Comparison of ENCODE assay signal across 27 cellular contexts in the genomic region with DNA sequence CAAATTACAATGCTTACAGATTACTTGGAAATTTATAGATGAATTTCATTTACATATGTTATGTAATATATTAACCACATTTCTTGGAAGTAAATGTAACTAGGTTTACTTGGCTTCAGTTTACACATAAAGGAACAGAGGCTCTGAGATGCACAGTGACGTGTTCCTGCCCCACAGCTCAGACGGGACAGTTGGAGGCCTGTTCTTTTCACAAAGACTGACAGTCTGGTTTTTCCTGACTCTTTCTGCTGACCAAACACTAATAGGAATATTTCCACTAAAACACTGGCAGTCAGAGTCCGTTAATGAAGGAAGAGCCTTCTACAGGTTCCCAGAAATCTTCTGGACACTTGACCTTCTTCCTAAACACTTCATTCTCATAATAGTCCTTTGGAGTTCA.
"Had no signal": no experiment of that assay in that cellular context is flagged by ENCODE, and none has a peak within 500 bp of the region (broad histone marks: within the 10 kb centered on the region; RNA-seq: fewer than 3 reads in every experiment).

No MANE protein-coding gene starts in this region.

- H3K27ac Mint-ChIP-seq: activated B cell treated with CpG ODN at 0.5 μM for 24 hours; activated CD4-positive, alpha-beta memory T cell treated with anti-CD3 and anti-CD28 coated beads, Interleukin-2, amount 10 ng/mL, durations not matched to agents 7 days and 5 days; activated CD8-positive, alpha-beta memory T cell treated with anti-CD3 and anti-CD28 coated beads, Interleukin-2, amount 10 ng/mL, durations not matched to agents 7 days and 5 days; activated naive CD4-positive, alpha-beta T cell treated with anti-CD3 and anti-CD28 coated beads, Interleukin-2, amount 10 ng/mL, durations not matched to agents 7 days and 5 days; activated naive CD8-positive, alpha-beta T cell; activated naive CD8-positive, alpha-beta T cell treated with anti-CD3 and anti-CD28 coated beads, Interleukin-2, amount 50 U/mL, for 24 hours; T-helper 1 cell treated with Interleukin-12 subunit alpha and Interleukin-12 subunit beta and Interleukin-4 antibody, amounts not matched to agents 30 μg/mL and 1 μg/mL, for 36 hours; T-helper 2 cell treated with Interferon-gamma antibody and Interleukin-4, amounts not matched to agents 5 μg/mL and 100 μg/mL, for 36 hours had no signal

- H3K4me1 ChIP-seq: SJCRH30 had no signal

- H3K27me3 Mint-ChIP-seq: activated B cell treated with CpG ODN at 0.5 μM for 24 hours; activated CD4-positive, alpha-beta memory T cell treated with anti-CD3 and anti-CD28 coated beads, Interleukin-2, amount 10 ng/mL, durations not matched to agents 7 days and 5 days; activated CD8-positive, alpha-beta memory T cell treated with anti-CD3 and anti-CD28 coated beads, Interleukin-2, amount 10 ng/mL, durations not matched to agents 7 days and 5 days; activated naive CD4-positive, alpha-beta T cell treated with anti-CD3 and anti-CD28 coated beads, Interleukin-2, amount 10 ng/mL, durations not matched to agents 7 days and 5 days; activated naive CD8-positive, alpha-beta T cell had no signal

- H3K4me1 Mint-ChIP-seq: activated B cell treated with CpG ODN at 0.5 μM for 24 hours; activated CD4-positive, alpha-beta memory T cell treated with anti-CD3 and anti-CD28 coated beads, Interleukin-2, amount 10 ng/mL, durations not matched to agents 7 days and 5 days; activated CD8-positive, alpha-beta memory T cell treated with anti-CD3 and anti-CD28 coated beads, Interleukin-2, amount 10 ng/mL, durations not matched to agents 7 days and 5 days; activated naive CD4-positive, alpha-beta T cell treated with anti-CD3 and anti-CD28 coated beads, Interleukin-2, amount 10 ng/mL, durations not matched to agents 7 days and 5 days; activated naive CD8-positive, alpha-beta T cell treated with anti-CD3 and anti-CD28 coated beads, Interleukin-2, amount 50 U/mL, for 24 hours had no signal

- H3K36me3 Mint-ChIP-seq: activated CD8-positive, alpha-beta memory T cell treated with anti-CD3 and anti-CD28 coated beads, Interleukin-2, amount 10 ng/mL, durations not matched to agents 7 days and 5 days; activated naive CD4-positive, alpha-beta T cell treated with anti-CD3 and anti-CD28 coated beads, Interleukin-2, amount 10 ng/mL, durations not matched to agents 7 days and 5 days; activated naive CD8-positive, alpha-beta T cell had no signal

- H3K36me3 ChIP-seq: brain microvascular endothelial cell, SJCRH30 had no signal

- H3K27me3 ChIP-seq: brain microvascular endothelial cell, SJCRH30 had no signal

- H3K27ac ChIP-seq: brain microvascular endothelial cell, KMS-11, SJCRH30 had no signal

- DNase-seq: activated B cell treated with CpG ODN at 0.5 μM for 24 hours; activated CD4-positive, alpha-beta memory T cell treated with anti-CD3 and anti-CD28 coated beads, Interleukin-2, amount 10 ng/mL, durations not matched to agents 7 days and 5 days; activated CD4-positive, alpha-beta T cell treated with anti-CD3 and anti-CD28 coated beads for 1 hour; activated CD4-positive, alpha-beta T cell treated with anti-CD3 and anti-CD28 coated beads for 48 hours; activated CD8-positive, alpha-beta memory T cell treated with anti-CD3 and anti-CD28 coated beads for 24 hours; activated CD8-positive, alpha-beta memory T cell treated with anti-CD3 and anti-CD28 coated beads, Interleukin-2, amount 10 ng/mL, durations not matched to agents 7 days and 5 days; activated CD8-positive, alpha-beta memory T cell treated with anti-CD3 and anti-CD28 coated beads, Interleukin-2, amount 50 U/mL, for 48 hours; activated effector memory CD4-positive, alpha-beta T cell treated with Interleukin-2 at 50 U/mL for 16 hours; activated naive CD4-positive, alpha-beta T cell treated with anti-CD3 and anti-CD28 coated beads, Interleukin-2, amount 10 ng/mL, durations not matched to agents 7 days and 5 days; activated naive CD8-positive, alpha-beta T cell treated with anti-CD3 and anti-CD28 coated beads, Interleukin-2, amount 50 U/mL, for 24 hours; activated T-cell treated with anti-CD3 and anti-CD28 coated beads, Interleukin-2, amount 50 U/mL, for 48 hours; brain microvascular endothelial cell; central memory CD4-positive, alpha-beta T cell; NCI-H1092 treated with DMSO at 0.1 percent for 48 hours; NCI-H1417 treated with DMSO at 0.1 percent for 48 hours; NCI-H187 treated with DMSO at 0.1 percent for 48 hours; NCI-H2081 treated with DMSO at 0.1 percent for 48 hours; NCI-H345; NCI-H524 treated with DMSO at 0.1 percent for 48 hours; SHP77; SJCRH30; SK-N-SH had no signal

- H3K9me3 Mint-ChIP-seq: activated B cell treated with CpG ODN at 0.5 μM for 24 hours; activated CD4-positive, alpha-beta memory T cell treated with anti-CD3 and anti-CD28 coated beads, Interleukin-2, amount 10 ng/mL, durations not matched to agents 7 days and 5 days; activated naive CD4-positive, alpha-beta T cell treated with anti-CD3 and anti-CD28 coated beads, Interleukin-2, amount 10 ng/mL, durations not matched to agents 7 days and 5 days; activated naive CD8-positive, alpha-beta T cell treated with anti-CD3 and anti-CD28 coated beads, Interleukin-2, amount 50 U/mL, for 24 hours; T-helper 1 cell treated with Interleukin-12 subunit alpha and Interleukin-12 subunit beta and Interleukin-4 antibody, amounts not matched to agents 30 μg/mL and 1 μg/mL, for 36 hours; T-helper 2 cell treated with Interferon-gamma antibody and Interleukin-4, amounts not matched to agents 5 μg/mL and 100 μg/mL, for 36 hours had no signal

- H3K4me3 ChIP-seq: SJCRH30 had no signal

- H3K9me3 ChIP-seq: SJCRH30, SK-N-SH had no signal

- ATAC-seq: activated CD8-positive, alpha-beta memory T cell treated with anti-CD3 and anti-CD28 coated beads, Interleukin-2, amount 10 ng/mL, durations not matched to agents 7 days and 5 days; activated naive CD8-positive, alpha-beta T cell treated with anti-CD3 and anti-CD28 coated beads, Interleukin-2, amount 50 U/mL, for 24 hours; Panc1 had no signal

- H3K4me3 Mint-ChIP-seq: activated B cell treated with CpG ODN at 0.5 μM for 24 hours; activated CD4-positive, alpha-beta memory T cell treated with anti-CD3 and anti-CD28 coated beads, Interleukin-2, amount 10 ng/mL, durations not matched to agents 7 days and 5 days; activated CD8-positive, alpha-beta memory T cell treated with anti-CD3 and anti-CD28 coated beads, Interleukin-2, amount 10 ng/mL, durations not matched to agents 7 days and 5 days; activated naive CD4-positive, alpha-beta T cell treated with anti-CD3 and anti-CD28 coated beads, Interleukin-2, amount 10 ng/mL, durations not matched to agents 7 days and 5 days; activated naive CD8-positive, alpha-beta T cell; activated naive CD8-positive, alpha-beta T cell treated with anti-CD3 and anti-CD28 coated beads, Interleukin-2, amount 50 U/mL, for 24 hours; T-helper 1 cell treated with Interleukin-12 subunit alpha and Interleukin-12 subunit beta and Interleukin-4 antibody, amounts not matched to agents 30 μg/mL and 1 μg/mL, for 36 hours; T-helper 2 cell treated with Interferon-gamma antibody and Interleukin-4, amounts not matched to agents 5 μg/mL and 100 μg/mL, for 36 hours had no signal
